Comparison of ENCODE assay signal across 8 cellular contexts in genomic region chr13:40982772-40983171, GRCh38.
A peak's percentile ranks its signal among the peaks of the same experiment; 100 is the strongest.
DNase-seq lines count a peak whose midpoint lies in the region; ATAC-seq, FAIRE-seq and TF ChIP-seq lines count a peak whose summit lies in the region.

No MANE protein-coding gene starts in this region.

- H3K4me3 ChIP-seq in adipocyte (ENCODE audit: low read length) = no peak overlapping the region

- peak; percentile 69 for ATAC-seq in GM18511 (IDR thresholded peaks at IDR 0.05; ENCODE audit: unreplicated experiment)
- ATAC-seq in HG02588 (IDR thresholded peaks at IDR 0.05; ENCODE audit: unreplicated experiment) = peak; percentile 58

- H3K27me3 ChIP-seq in adipocyte (replicated peaks; ENCODE audit: control insufficient read depth, insufficient read depth, low read length) (no peaks in the 10 kb centered on the region), layer of hippocampus (ENCODE audit: control insufficient read depth, insufficient read depth, low read length) (no peaks in the 10 kb centered on the region)

- H3K9me3 ChIP-seq in adipocyte (ENCODE audit: control insufficient read depth, low read length) = no peaks in the 10 kb centered on the region

- peaks cover 36% of the 10 kb centered on the region for H3K4me1 ChIP-seq in adipocyte (ENCODE audit: control insufficient read depth, insufficient read depth, low read length)

- H3K27ac ChIP-seq in layer of hippocampus (ENCODE audit: low read depth, low read length) = peak overlapping the region; percentile 55

- no peak for TF ChIP-seq POLR2A in H54 (IDR thresholded peaks at IDR 0.05; ENCODE audit: low read depth, low read length)

- H3K9ac ChIP-seq in adipocyte (ENCODE audit: low read length) = peak overlapping the region; percentile 28

- peak; percentile 78 for DNase-seq in NOMO-1 treated with dmso at 0.1 percent for 144 hours (lab: John Stamatoyannopoulos, UW; ENCODE audit: unreplicated experiment)
- peak; percentile 26 for DNase-seq in adipocyte (ENCODE audit: low read depth)
- DNase-seq in stimulated activated naive CD4-positive, alpha-beta T cell treated with Interleukin-2 at 50 U/mL for 16 hours (lab: John Stamatoyannopoulos, UW) = peak; percentile 23
- DNase-seq in D341Med (ENCODE audit: low spot score) = no peak
- no peak for DNase-seq in H54 (ENCODE audit: insufficient read length, low spot score)

- no peak for FAIRE-seq in H54 (lab: Jason Lieb, UNC)

- peaks cover 23% of the 10 kb centered on the region for H3K36me3 ChIP-seq in adipocyte (ENCODE audit: control insufficient read depth, insufficient read depth, low read length, severe bottlenecking)

Comparison
In these comparisons a context has a peak if more than half of its experiments do, and no peak if none do; other contexts are left out.
1. DNase-seq: peak in NOMO-1 treated with dmso at 0.1 percent for 144 hours (single experiment), adipocyte (single experiment) and stimulated activated naive CD4-positive, alpha-beta T cell treated with Interleukin-2 at 50 U/mL for 16 hours (single experiment); none in D341Med (single experiment) and H54 (single experiment).